ENCODE assay signal across 16 cellular contexts in the genomic region with DNA sequence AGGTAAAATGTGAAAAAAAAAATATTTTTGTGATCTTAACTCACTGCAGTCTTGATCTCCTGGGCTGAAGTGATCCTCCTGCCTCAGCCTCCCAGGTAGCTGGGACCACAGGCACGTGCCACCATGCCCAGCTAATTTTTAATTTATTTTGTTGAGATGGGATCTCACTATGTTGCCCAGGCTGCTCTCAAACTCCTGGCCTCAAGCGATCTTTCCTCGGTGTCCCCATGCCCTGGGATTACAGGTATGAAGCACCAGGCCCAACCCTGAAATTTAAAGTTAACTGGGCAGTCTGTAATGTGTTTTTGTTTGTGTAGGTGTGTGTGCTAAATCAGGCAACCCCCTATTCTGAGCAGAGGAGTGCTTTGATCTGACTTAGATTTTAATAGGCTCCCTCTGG. TPM values are rescaled to one million over a fixed set of nuclear protein-coding genes. Genes with fewer than 3 reads are reported as not detected.
DNase-seq lines count a peak whose midpoint lies in the region; ATAC-seq and TF ChIP-seq lines count a peak whose summit lies in the region.
"Had no signal": no experiment of that assay in that cellular context is flagged by ENCODE, and none has a peak within 500 bp of the region (broad histone marks: within the 10 kb centered on the region; RNA-seq: fewer than 3 reads in every experiment).

No MANE protein-coding gene starts in this region.

- H3K36me3 Mint-ChIP-seq in chondrocyte (ENCODE audit: low read depth) (no peaks in the 10 kb centered on the region), GM23338 (ENCODE audit: low read depth) (no peaks in the 10 kb centered on the region)
- H3K36me3 Mint-ChIP-seq in activated CD4-positive, alpha-beta T cell treated with anti-CD3 and anti-CD28 coated beads, Interleukin-2, amount 10 ng/mL, durations not matched to agents 7 days and 5 days (ENCODE audit: low read depth), result no peaks in the 10 kb centered on the region
- H3K36me3 Mint-ChIP-seq: CD4-positive, CD25-positive, alpha-beta regulatory T cell had no signal

- H2AK9ac ChIP-seq in IMR-90 (replicated peaks; ENCODE audit: low read depth, low read length, poor library complexity), result no peak overlapping the region

- H3K27me3 Mint-ChIP-seq in chondrocyte (ENCODE audit: low read depth), result no peaks in the 10 kb centered on the region
- H3K27me3 Mint-ChIP-seq in activated CD4-positive, alpha-beta T cell treated with anti-CD3 and anti-CD28 coated beads, Interleukin-2, amount 10 ng/mL, durations not matched to agents 7 days and 5 days, result peaks cover 5% of the 10 kb centered on the region
- peaks cover 5% of the 10 kb centered on the region for H3K27me3 Mint-ChIP-seq in GM23338 (ENCODE audit: insufficient read depth, low read depth, poor library complexity)

- no peak overlapping the region for H3K23ac ChIP-seq in IMR-90 (ENCODE audit: low read depth, low read length)

- TF ChIP-seq RAD21 in IMR-90 (IDR thresholded peaks at IDR 0.05; ENCODE audit: low read length), result no peak

- CTCF ChIA-PET in IMR-90 (lab: Yijun Ruan, JAX), result interaction anchor here (1.2 kb wide), 1 partner anchor 10 kb away, joined by 3 read pairs; no protein-coding TSS in a partner anchor
- CTCF ChIA-PET in activated CD4-positive, alpha-beta T cell treated with anti-CD3 and anti-CD28 coated beads, Interleukin-2, amount 10 ng/mL, durations not matched to agents 7 days and 5 days (lab: Charles Lee), result no interaction called here

- no peaks in the 10 kb centered on the region for H3F3A ChIP-seq in GM23338 (replicated peaks; ENCODE audit: low read depth)

- peak overlapping the region; percentile 27; the same call in 1 of the 2 replicates for H2BK120ac ChIP-seq in IMR-90 (ENCODE audit: low read depth, low read length)

- H3K79me1 ChIP-seq in IMR-90 (ENCODE audit: low read depth in 1 of 2, low read length in 2 of 2), result no peaks in the 10 kb centered on the region

- peak overlapping the region; percentile 70; the same call in 1 of the 2 replicates for H2AK5ac ChIP-seq in IMR-90 (ENCODE audit: low read depth, low read length)

- H2BK5ac ChIP-seq in IMR-90 (ENCODE audit: low read depth, low read length, poor library complexity, severe bottlenecking), result no peak overlapping the region

- in situ Hi-C loops in IMR-90 (cut with MboI; ENCODE audit: low sequenced_read_pairs), result no loop called here

- DNase-seq in IMR-90 (no peak), chondrocyte (ENCODE audit: low spot score) (no peak), GM23338 (ENCODE audit: low spot score) (no peak)
- no peak for DNase-seq in activated CD4-positive, alpha-beta T cell treated with anti-CD3 and anti-CD28 coated beads, Interleukin-2, amount 10 ng/mL, durations not matched to agents 7 days and 5 days
- DNase-seq: Caco-2; CD4-positive, CD25-positive, alpha-beta regulatory T cell; DMS153; EL; H9; Karpas-422; MM.1S; NCI-H1105; NCI-H1694; NCI-H510A treated with DMSO at 0.1 percent for 48 hours had no signal

- H3K9me3 Mint-ChIP-seq in chondrocyte (ENCODE audit: low read depth) (no peaks in the 10 kb centered on the region), GM23338 (peaks cover 3% of the 10 kb centered on the region; the same call in 2 of the 3 replicates)
- H3K9me3 Mint-ChIP-seq in activated CD4-positive, alpha-beta T cell treated with anti-CD3 and anti-CD28 coated beads, Interleukin-2, amount 10 ng/mL, durations not matched to agents 7 days and 5 days, result no peaks in the 10 kb centered on the region
- H3K9me3 Mint-ChIP-seq: CD4-positive, CD25-positive, alpha-beta regulatory T cell had no signal

- H3K4me3 ChIP-seq in IMR-90 (ENCODE audit: insufficient read depth, low read depth, low read length) (no peak overlapping the region), GM23338 (no peak overlapping the region)
- H3K4me3 ChIP-seq: SJSA1 had no signal

- ATAC-seq in IMR-90 (ENCODE audit: low read depth) (no peak), GM23338 (no peak)

- H3K79me2 ChIP-seq in GM23338 (replicated peaks; ENCODE audit: insufficient read depth), result no peaks in the 10 kb centered on the region

- H4K5ac ChIP-seq in IMR-90 (ENCODE audit: low read depth, low read length), result no peak overlapping the region

- no TSS peak for BruUV-seq in IMR-90 (replicated peaks; lab: Mats Ljungman, UMichigan)

- 0 out of 2 replicates have a peak, but pooled peaks cover 4% of the 10 kb centered on the region for H3K9me1 ChIP-seq in IMR-90 (ENCODE audit: insufficient read depth, low read length)

- POLR2A ChIA-PET in IMR-90 (lab: Charles Lee; ENCODE audit: unreplicated experiment), result no interaction called here
- POLR2A ChIA-PET in activated CD4-positive, alpha-beta T cell treated with anti-CD3 and anti-CD28 coated beads, Interleukin-2, amount 10 ng/mL, durations not matched to agents 7 days and 5 days (lab: Charles Lee), result no interaction called here

- no peak overlapping the region for H3K18ac ChIP-seq in IMR-90 (ENCODE audit: low read depth, low read length)

- H4K8ac ChIP-seq in IMR-90 (ENCODE audit: low read depth in 2 of 2, low read length in 2 of 2), result no peak overlapping the region

- H3K4me3 Mint-ChIP-seq in chondrocyte (ENCODE audit: unreplicated experiment) (no peak overlapping the region), GM23338 (no peak overlapping the region)
- H3K4me3 Mint-ChIP-seq in activated CD4-positive, alpha-beta T cell treated with anti-CD3 and anti-CD28 coated beads, Interleukin-2, amount 10 ng/mL, durations not matched to agents 7 days and 5 days, result no peak overlapping the region
- H3K4me3 Mint-ChIP-seq: B cell; CD4-positive, CD25-positive, alpha-beta regulatory T cell; H9 had no signal

- no peak for TF ChIP-seq POLR2A in IMR-90 (IDR thresholded peaks at IDR 0.05; ENCODE audit: low read depth, low read length)

- no peak for TF ChIP-seq CTCF in IMR-90 (conservative IDR thresholded peaks at IDR 0.05; ENCODE audit: low read depth, low read length)
- no peak for TF ChIP-seq CTCF in chondrocyte (IDR thresholded peaks at IDR 0.05)
- no peak for TF ChIP-seq CTCF in GM23338 (conservative IDR thresholded peaks at IDR 0.05; ENCODE audit: low read depth in 2 of 2)

- no peaks in the 10 kb centered on the region for H3K4me1 ChIP-seq in IMR-90 (ENCODE audit: control insufficient read depth, insufficient read depth, low read length)
- no peaks in the 10 kb centered on the region for H3K4me1 ChIP-seq in GM23338 (ENCODE audit: insufficient read depth)
- H3K4me1 ChIP-seq: Caco-2, SJSA1 had no signal

- H3K27me3 ChIP-seq in IMR-90 (ENCODE audit: control insufficient read depth, insufficient read depth, low read length) (no peaks in the 10 kb centered on the region), GM23338 (ENCODE audit: insufficient read depth) (no peaks in the 10 kb centered on the region)
- H3K27me3 ChIP-seq: SJSA1 had no signal

- H2BK15ac ChIP-seq in IMR-90 (ENCODE audit: low read depth, low read length), result peak overlapping the region; percentile 56; the same call in 1 of the 3 replicates

- no peaks in the 10 kb centered on the region for H3K9me3 ChIP-seq in IMR-90 (ENCODE audit: control insufficient read depth, insufficient read depth, low read length)
- H3K9me3 ChIP-seq: Caco-2, SJSA1 had no signal

- H2BK20ac ChIP-seq in IMR-90 (ENCODE audit: low read depth, low read length), result peak overlapping the region; percentile 61

- H4K20me1 ChIP-seq in IMR-90 (ENCODE audit: insufficient read depth, low read length) (no peaks in the 10 kb centered on the region), GM23338 (replicated peaks; ENCODE audit: insufficient read depth) (no peaks in the 10 kb centered on the region)

- no peak overlapping the region for H3K9ac ChIP-seq in IMR-90 (ENCODE audit: low read depth, low read length)

- intact Hi-C loops in IMR-90 (cut with micrococcal nuclease), result loop anchor here (5.0 kb wide), 2 partner anchors 41 to 391 kb away; a partner anchor contains a TSS

- H3K27ac Mint-ChIP-seq in chondrocyte (ENCODE audit: unreplicated experiment) (peak overlapping the region; percentile 39), GM23338 (no peak overlapping the region)
- H3K27ac Mint-ChIP-seq in activated CD4-positive, alpha-beta T cell treated with anti-CD3 and anti-CD28 coated beads, Interleukin-2, amount 10 ng/mL, durations not matched to agents 7 days and 5 days, result no peak overlapping the region
- H3K27ac Mint-ChIP-seq: B cell; CD4-positive, CD25-positive, alpha-beta regulatory T cell; H9 had no signal

- H3K4me1 Mint-ChIP-seq in chondrocyte (ENCODE audit: low read depth), result peaks cover 29% of the 10 kb centered on the region
- H3K4me1 Mint-ChIP-seq in activated CD4-positive, alpha-beta T cell treated with anti-CD3 and anti-CD28 coated beads, Interleukin-2, amount 10 ng/mL, durations not matched to agents 7 days and 5 days, result peaks cover 5% of the 10 kb centered on the region
- peaks cover 2% of the 10 kb centered on the region; the same call in 2 of the 3 replicates for H3K4me1 Mint-ChIP-seq in GM23338

- dilution Hi-C loops in IMR-90 (cut with HindIII; ENCODE audit: low sequenced_read_pairs, unreplicated experiment), result no loop called here

- no peak overlapping the region for H3K27ac ChIP-seq in IMR-90 (ENCODE audit: insufficient read depth, low read length)
- H3K27ac ChIP-seq in GM23338 (ENCODE audit: low read depth), result no peak overlapping the region
- H3K27ac ChIP-seq: SJSA1 had no signal

- H3K4me2 ChIP-seq in IMR-90 (ENCODE audit: low read depth, low read length), result no peak overlapping the region
- no peak overlapping the region for H3K4me2 ChIP-seq in GM23338

- no peak overlapping the region for H4K91ac ChIP-seq in IMR-90 (ENCODE audit: insufficient read depth, low read depth, low read length)

- no peaks in the 10 kb centered on the region for H3K9me2 ChIP-seq in GM23338 (ENCODE audit: insufficient read depth)

- H3K36me3 ChIP-seq in IMR-90 (ENCODE audit: control insufficient read depth, insufficient read depth, low read length) (no peaks in the 10 kb centered on the region), GM23338 (ENCODE audit: insufficient read depth) (no peaks in the 10 kb centered on the region)
- H3K36me3 ChIP-seq: SJSA1 had no signal

- WGBS in IMR-90 (ENCODE audit: extremely low coverage in 2 of 2, insufficient read length in 1 of 2), 2 experiments, result no CpG with 5 or more reads among the region's 3 CpGs

- H3K14ac ChIP-seq in IMR-90 (replicated peaks; ENCODE audit: low read depth, low read length), result no peak overlapping the region; the same call in 1 of the 2 replicates

- H3K56ac ChIP-seq in IMR-90 (ENCODE audit: extremely low read depth, insufficient read depth, low read length), result no peak overlapping the region

- H2AFZ ChIP-seq in IMR-90 (replicated peaks; ENCODE audit: low read length, poor library complexity) (no peak overlapping the region), GM23338 (no peak overlapping the region)

- H3K4ac ChIP-seq in IMR-90 (ENCODE audit: low read depth, low read length), result peak overlapping the region; percentile 56; the same call in 1 of the 2 replicates

RNA-seq across cellular contexts. Expression of a gene that starts 3.4 kb away (rescaled TPM):
- total RNA-seq in IMR-90 (2012; rRNA removed) (under 0.01 TPM in 1 of 2 replicates, not detected in the other), chondrocyte (2.9 to 4.3 TPM (median 3.7 TPM) in 3 replicates)
- polyA plus RNA-seq in IMR-90 (2012; rRNA removed) (1.0 TPM in 2 replicates), GM23338 (2016; fragmentation: Nextera tagmentation; extraction: Ambion mirVana) (0.08 TPM in 1 of 2 replicates, not detected in the other)
- 0.36 and 1.1 TPM in 2 replicates for polyA plus RNA-seq in IMR-90 (2012; cell fraction: cytosol; rRNA removed)
- polyA plus RNA-seq in IMR-90 (2012; cell fraction: nucleus; rRNA removed; ENCODE audit: low replicate concordance), result 12.7 and 23.5 TPM in 2 replicates
- 1 to 10 TPM; 1.0 to 1.2 TPM for total RNA-seq in activated CD4-positive, alpha-beta T cell treated with anti-CD3 and anti-CD28 coated beads, Interleukin-2, amount 10 ng/mL, durations not matched to agents 7 days and 5 days
- 0.58 TPM in 1 of 2 replicates, not detected in the other for total RNA-seq in GM23338 (2014; rRNA removed; shearing (Covaris generic))
- total RNA-seq: SJSA1 had no signal

RNA-seq across cellular contexts. Expression of a gene that starts 25.7 kb away (rescaled TPM):
- total RNA-seq in IMR-90 (2012; rRNA removed) (under 0.01 TPM in 1 of 2 replicates, not detected in the other), chondrocyte (0.07 to 0.34 TPM in 2 of 3 replicates, not detected in the other)
- polyA plus RNA-seq in IMR-90 (2012; rRNA removed) (not detected in 2 replicates), GM23338 (2016; fragmentation: Nextera tagmentation; extraction: Ambion mirVana) (not detected in 2 replicates)
- 0.11 TPM in 1 of 2 replicates, not detected in the other for polyA plus RNA-seq in IMR-90 (2012; cell fraction: cytosol; rRNA removed)
- 0.03 and 0.05 TPM in 2 replicates for polyA plus RNA-seq in IMR-90 (2012; cell fraction: nucleus; rRNA removed; ENCODE audit: low replicate concordance)
- total RNA-seq in activated CD4-positive, alpha-beta T cell treated with anti-CD3 and anti-CD28 coated beads, Interleukin-2, amount 10 ng/mL, durations not matched to agents 7 days and 5 days, result under 1 TPM; 0.25 to 0.37 TPM
- total RNA-seq in GM23338 (2014; rRNA removed; shearing (Covaris generic)), result 0.28 TPM in 1 of 2 replicates, not detected in the other
- total RNA-seq: Caco-2, H9, SJSA1 had no signal

RNA-seq across cellular contexts. Expression of a gene that starts 31.6 kb away (rescaled TPM):
- total RNA-seq in IMR-90 (2012; rRNA removed), result 0.36 and 0.56 TPM in 2 replicates
- 7.8 and 11.0 TPM in 2 replicates for polyA plus RNA-seq in IMR-90 (2012; rRNA removed)
- 3.7 and 17.5 TPM in 2 replicates for polyA plus RNA-seq in IMR-90 (2012; cell fraction: cytosol; rRNA removed)
- 25.4 and 47.4 TPM in 2 replicates for polyA plus RNA-seq in IMR-90 (2012; cell fraction: nucleus; rRNA removed; ENCODE audit: low replicate concordance)
- 25.6 to 31.1 TPM (median 28.8 TPM) in 3 replicates for total RNA-seq in chondrocyte
- total RNA-seq in activated CD4-positive, alpha-beta T cell treated with anti-CD3 and anti-CD28 coated beads, Interleukin-2, amount 10 ng/mL, durations not matched to agents 7 days and 5 days, result 10 to 100 TPM; 12.8 to 14.9 TPM
- total RNA-seq in GM23338 (2014; rRNA removed; shearing (Covaris generic)), result 1.7 and 2.9 TPM in 2 replicates
- polyA plus RNA-seq in GM23338 (2016; fragmentation: Nextera tagmentation; extraction: Ambion mirVana), result 10.2 and 12.7 TPM in 2 replicates

RNA-seq across cellular contexts. Expression of a gene that starts 42.8 kb away (rescaled TPM):
- total RNA-seq in IMR-90 (2012; rRNA removed) (4.5 and 5.6 TPM in 2 replicates), chondrocyte (13.5 to 15.6 TPM (median 15.2 TPM) in 3 replicates)
- polyA plus RNA-seq in IMR-90 (2012; rRNA removed) (13.7 and 14.8 TPM in 2 replicates), GM23338 (2016; fragmentation: Nextera tagmentation; extraction: Ambion mirVana) (16.3 and 16.7 TPM in 2 replicates)
- 7.5 and 12.4 TPM in 2 replicates for polyA plus RNA-seq in IMR-90 (2012; cell fraction: cytosol; rRNA removed)
- polyA plus RNA-seq in IMR-90 (2012; cell fraction: nucleus; rRNA removed; ENCODE audit: low replicate concordance), result 40.2 and 104 TPM in 2 replicates
- total RNA-seq in activated CD4-positive, alpha-beta T cell treated with anti-CD3 and anti-CD28 coated beads, Interleukin-2, amount 10 ng/mL, durations not matched to agents 7 days and 5 days, result 10 to 100 TPM; 13.0 TPM
- 42.8 and 50.1 TPM in 2 replicates for total RNA-seq in GM23338 (2014; rRNA removed; shearing (Covaris generic))

RNA-seq across cellular contexts. Expression of a gene that starts 50.0 kb away (rescaled TPM):
- total RNA-seq in IMR-90 (2012; rRNA removed) (2.9 and 3.6 TPM in 2 replicates), chondrocyte (41.3 to 62.4 TPM (median 59.4 TPM) in 3 replicates)
- polyA plus RNA-seq in IMR-90 (2012; rRNA removed) (8.6 and 9.6 TPM in 2 replicates), GM23338 (2016; fragmentation: Nextera tagmentation; extraction: Ambion mirVana) (15.0 and 15.3 TPM in 2 replicates)
- 5.6 and 8.4 TPM in 2 replicates for polyA plus RNA-seq in IMR-90 (2012; cell fraction: cytosol; rRNA removed)
- polyA plus RNA-seq in IMR-90 (2012; cell fraction: nucleus; rRNA removed; ENCODE audit: low replicate concordance), result 29.1 and 33.9 TPM in 2 replicates
- 10 to 100 TPM; 20.4 to 24.1 TPM for total RNA-seq in activated CD4-positive, alpha-beta T cell treated with anti-CD3 and anti-CD28 coated beads, Interleukin-2, amount 10 ng/mL, durations not matched to agents 7 days and 5 days
- total RNA-seq in GM23338 (2014; rRNA removed; shearing (Covaris generic)), result 14.5 and 17.3 TPM in 2 replicates
